Comparison of ENCODE assay signal across 10 cellular contexts in genomic region chr14:90677484-90678045, GRCh38.
A peak's percentile ranks its signal among the peaks of the same experiment; 100 is the strongest.
DNase-seq lines count a peak whose midpoint lies in the region; ATAC-seq and TF ChIP-seq lines count a peak whose summit lies in the region.
"Had no signal": no experiment of that assay in that cellular context is flagged by ENCODE, and none has a peak within 500 bp of the region (broad histone marks: within the 10 kb centered on the region; RNA-seq: fewer than 3 reads in every experiment).

No MANE protein-coding gene starts in this region.

- BruUV-seq in MCF 10A (replicated peaks; lab: Mats Ljungman, UMichigan): no TSS peak

- H3K4me1 Mint-ChIP-seq in MCF 10A (ENCODE audit: insufficient read depth, unreplicated experiment): peaks cover 8% of the 10 kb centered on the region
- H3K4me1 Mint-ChIP-seq in activated T-cell treated with anti-CD3 and anti-CD28 coated beads, Interleukin-2, amount 50 U/mL, for 4 hours (ENCODE audit: low read depth): peaks cover 31% of the 10 kb centered on the region

- 63 to 74% methylated on average over 5 of the region's 5 CpGs for WGBS in upper lobe of left lung, 2 donors

- no peaks in the 10 kb centered on the region for H3K36me3 ChIP-seq in breast epithelium
- peaks cover 0 to 16% (median 0%) of the 10 kb centered on the region in 4 donors for H3K36me3 ChIP-seq in upper lobe of left lung

- H3K4me1 ChIP-seq in breast epithelium (no peaks in the 10 kb centered on the region), upper lobe of left lung (peaks cover 0 to 7% (median 4%) of the 10 kb centered on the region in 4 donors)

- no peak overlapping the region for H3K4me3 Mint-ChIP-seq in MCF 10A (ENCODE audit: unreplicated experiment)
- peak overlapping the region; percentile 70 for H3K4me3 Mint-ChIP-seq in activated T-cell treated with anti-CD3 and anti-CD28 coated beads, Interleukin-2, amount 50 U/mL, for 4 hours

- H3K27me3 Mint-ChIP-seq in MCF 10A (ENCODE audit: insufficient read depth, unreplicated experiment): no peaks in the 10 kb centered on the region
- no peaks in the 10 kb centered on the region for H3K27me3 Mint-ChIP-seq in activated T-cell treated with anti-CD3 and anti-CD28 coated beads, Interleukin-2, amount 50 U/mL, for 4 hours (ENCODE audit: low read depth)

- peak overlapping the region; percentile 51 for H3K27ac Mint-ChIP-seq in MCF 10A (ENCODE audit: low read depth, unreplicated experiment)

- H3K27me3 ChIP-seq in breast epithelium (no peaks in the 10 kb centered on the region), upper lobe of left lung (no peaks in the 10 kb centered on the region)
- H3K27me3 ChIP-seq: cardiac muscle cell had no signal

- intact Hi-C loops in MCF 10A (cut with micrococcal nuclease) (no loop called here), breast epithelium (cut with DNase I; ENCODE audit: low total_unique reads) (no loop called here)

- no peaks in the 10 kb centered on the region for H3K9me3 ChIP-seq in breast epithelium
- no peaks in the 10 kb centered on the region for H3K9me3 ChIP-seq in upper lobe of left lung

- TF ChIP-seq POLR2A in breast epithelium (IDR thresholded peaks at IDR 0.05) (no peak), upper lobe of left lung (IDR thresholded peaks at IDR 0.05) (no peak)

- DNase-seq in MCF 10A (ENCODE audit: unreplicated experiment) (peak; percentile 33), breast epithelium (ENCODE audit: low spot score in 2 of 2) (no peak), fibroblast of villous mesenchyme (ENCODE audit: low read depth) (peak; percentile 90), stromal cell of bone marrow (ENCODE audit: low read depth) (peak; percentile 33), upper lobe of left lung (no peak)
- peak; percentile 26 for DNase-seq in activated T-cell treated with anti-CD3 and anti-CD28 coated beads, Interleukin-2, amount 50 U/mL, for 4 hours

- CTCF ChIA-PET in MCF 10A (lab: Yijun Ruan, JAX): interaction anchor here (1.2 kb wide), 1 partner anchor 19 kb away, joined by 3 read pairs; no protein-coding TSS in a partner anchor

- peak; percentile 86 to 90 for ATAC-seq in activated T-cell treated with anti-CD3 and anti-CD28 coated beads, Interleukin-2, amount 50 U/mL, for 4 hours
- no peak for ATAC-seq in HG02759 (IDR thresholded peaks at IDR 0.05; ENCODE audit: unreplicated experiment)
- ATAC-seq in upper lobe of left lung (ENCODE audit: low FRiP score in 2 of 2): no peak
- ATAC-seq in HG03439 (IDR thresholded peaks at IDR 0.05; ENCODE audit: unreplicated experiment): no peak
- ATAC-seq: Right ventricle myocardium inferior had no signal

- H3K27ac ChIP-seq in breast epithelium (no peak overlapping the region), upper lobe of left lung (no peak overlapping the region)
- H3K27ac ChIP-seq: cardiac muscle cell had no signal

- H3K4me3 ChIP-seq in breast epithelium: no peak overlapping the region
- no peak overlapping the region for H3K4me3 ChIP-seq in fibroblast of villous mesenchyme (ENCODE audit: low read depth, low read length)
- no peak overlapping the region for H3K4me3 ChIP-seq in upper lobe of left lung
- H3K4me3 ChIP-seq: cardiac muscle cell had no signal

- TF ChIP-seq CTCF in MCF 10A (IDR thresholded peaks at IDR 0.05; ENCODE audit: unreplicated experiment): no peak
- TF ChIP-seq CTCF in breast epithelium (IDR thresholded peaks at IDR 0.05): no peak
- TF ChIP-seq CTCF in fibroblast of villous mesenchyme (IDR thresholded peaks at IDR 0.05; ENCODE audit: insufficient read depth, low read depth, low read length): no peak
- TF ChIP-seq CTCF in upper lobe of left lung (IDR thresholded peaks at IDR 0.05): no peak

- TF ChIP-seq EP300 in upper lobe of left lung (IDR thresholded peaks at IDR 0.05): no peak

- POLR2A ChIA-PET in MCF 10A (lab: Yijun Ruan, JAX): interaction anchor here (0.6 kb wide), 1 partner anchor 14 kb away, joined by 3 read pairs; no protein-coding TSS in a partner anchor

- no peaks in the 10 kb centered on the region for H3K36me3 Mint-ChIP-seq in MCF 10A (ENCODE audit: insufficient read depth, unreplicated experiment)
- H3K36me3 Mint-ChIP-seq in activated T-cell treated with anti-CD3 and anti-CD28 coated beads, Interleukin-2, amount 50 U/mL, for 4 hours (ENCODE audit: insufficient read depth): no peaks in the 10 kb centered on the region

- H3K9me3 Mint-ChIP-seq in MCF 10A (ENCODE audit: unreplicated experiment): no peaks in the 10 kb centered on the region
- H3K9me3 Mint-ChIP-seq in activated T-cell treated with anti-CD3 and anti-CD28 coated beads, Interleukin-2, amount 50 U/mL, for 4 hours: no peaks in the 10 kb centered on the region

Comparison
In these comparisons a context has a peak if more than half of its experiments do, and no peak if none do; other contexts are left out.
1. DNase-seq: peak in MCF 10A (single experiment), activated T-cell treated with anti-CD3 and anti-CD28 coated beads, Interleukin-2, amount 50 U/mL, for 4 hours (single experiment), fibroblast of villous mesenchyme (single experiment) and stromal cell of bone marrow (single experiment); none in breast epithelium (0 of 2) and upper lobe of left lung (0 of 2).
2. ATAC-seq: peak in activated T-cell treated with anti-CD3 and anti-CD28 coated beads, Interleukin-2, amount 50 U/mL, for 4 hours (2 of 2); none in HG02759 (single experiment), upper lobe of left lung (0 of 2) and HG03439 (single experiment).